In genomic region chr20:62267543-62267942, GRCh38 we compare ENCODE assay signal across 29 cellular contexts. TPM values are rescaled to one million over a fixed set of nuclear protein-coding genes. Genes with fewer than 3 reads are reported as not detected.
DNase-seq lines count a peak whose midpoint lies in the region; ATAC-seq and TF ChIP-seq lines count a peak whose summit lies in the region.
"Had no signal": no experiment of that assay in that cellular context is flagged by ENCODE, and none has a peak within 500 bp of the region (broad histone marks: within the 10 kb centered on the region; RNA-seq: fewer than 3 reads in every experiment).

No MANE protein-coding gene starts in this region.

- H3K27me3 ChIP-seq in left ventricle myocardium inferior (ENCODE audit: low read depth) (no peaks in the 10 kb centered on the region), psoas muscle (ENCODE audit: insufficient read depth in 3 of 3, low read length in 2 of 3) (no peaks in the 10 kb centered on the region)
- H3K27me3 ChIP-seq: neutrophil, upper lobe of right lung had no signal

- H3K4me1 ChIP-seq in left ventricle myocardium inferior (peaks cover 32% of the 10 kb centered on the region), psoas muscle (peaks cover 23% of the 10 kb centered on the region)
- H3K4me1 ChIP-seq: upper lobe of right lung had no signal

- H3K27ac ChIP-seq in left ventricle myocardium inferior (replicated peaks) (peak overlapping the region; percentile 74), psoas muscle (peak overlapping the region; percentile 95)
- H3K27ac ChIP-seq: neutrophil, upper lobe of right lung had no signal

- ATAC-seq in Right ventricle myocardium inferior (peak; percentile 82), psoas muscle (peak; percentile 94 to 96 (median 96)), GM21526 (IDR thresholded peaks at IDR 0.05; ENCODE audit: low FRiP score, unreplicated experiment) (no peak)
- ATAC-seq: activated CD8-positive, alpha-beta T cell treated with anti-CD3 and anti-CD28 coated beads for 36 hours; activated T-helper 17 cell treated with anti-CD3 and anti-CD28 coated beads, Interleukin-2, amount 50 U/mL, for 72 hours; upper lobe of right lung had no signal

- intact Hi-C loops in Right ventricle myocardium inferior (cut with DNase I) = no loop called here
- intact Hi-C loops in cardiac septum (cut with DNase I) = no loop called here
- intact Hi-C loops in left ventricle myocardium inferior (cut with micrococcal nuclease) = no loop called here
- intact Hi-C loops in psoas muscle (cut with DNase I) = no loop called here

- H3K4me3 ChIP-seq in left ventricle myocardium inferior = no peak overlapping the region
- no peak overlapping the region for H3K4me3 ChIP-seq in psoas muscle
- H3K4me3 ChIP-seq: upper lobe of right lung had no signal

- H3K36me3 ChIP-seq in left ventricle myocardium inferior (peaks cover 68% of the 10 kb centered on the region), psoas muscle (ENCODE audit: insufficient read depth in 1 of 2, low read depth in 1 of 2) (peaks cover 0 to 56% of the 10 kb centered on the region in 2 donors)

- DNase-seq in Right ventricle myocardium inferior (ENCODE audit: missing footprints) (no peak), cardiac septum (ENCODE audit: low spot score) (no peak), left ventricle myocardium inferior (peak; percentile 51), psoas muscle (peak; percentile 67 to 89), AG20443 (ENCODE audit: low spot score) (no peak), NCI-H2171 treated with DMSO at 0.1 percent for 48 hours (lab: John Stamatoyannopoulos, UW) (no peak), NCI-H1105 (lab: John Stamatoyannopoulos, UW) (no peak)
- DNase-seq: activated CD8-positive, alpha-beta T cell treated with anti-CD3 and anti-CD28 coated beads for 36 hours; activated naive CD4-positive, alpha-beta T cell treated with anti-CD3 and anti-CD28 coated beads, Interleukin-2, amount 50 U/mL, for 16 hours; CD4-positive, alpha-beta T cell; central memory CD4-positive, alpha-beta T cell; KBM-7; MM.1S; NCI-H1417; NCI-H2107; NCI-H446 treated with DMSO at 0.1 percent for 48 hours; small intestine; stimulated activated CD4-positive, alpha-beta T cell treated with anti-CD3 and anti-CD28 coated beads, Interleukin-1b, Interleukin-23, amount 100 ng/mL, for 48 hours; stimulated activated CD8-positive, alpha-beta memory T cell treated with anti-CD3 and anti-CD28 coated beads, Interleukin-4, amount 100 ng/mL, for 48 hours; upper lobe of right lung had no signal

- TF ChIP-seq CTCF in left ventricle myocardium inferior (IDR thresholded peaks at IDR 0.05; ENCODE audit: borderline replicate concordance) (no peak), psoas muscle (IDR thresholded peaks at IDR 0.05) (no peak)

- WGBS in psoas muscle, 3 donors = 35 to 54% (median 44%) methylated on average over 10 of the region's 10 CpGs

- H3K9me3 ChIP-seq in left ventricle myocardium inferior (replicated peaks) = peaks cover 7% of the 10 kb centered on the region
- H3K9me3 ChIP-seq in psoas muscle = no peaks in the 10 kb centered on the region
- H3K9me3 ChIP-seq: neutrophil, upper lobe of right lung had no signal

RNA-seq across cellular contexts. Expression of gene OSBPL2, which starts 29.2 kb away (rescaled TPM):
- 59.5 TPM for total RNA-seq in Right ventricle myocardium inferior
- 55.1 TPM for total RNA-seq in cardiac septum
- 55.3 TPM for total RNA-seq in left ventricle myocardium inferior
- 10 to 100 TPM; 19.8 to 30.9 (median 24.8) TPM for total RNA-seq in psoas muscle
- 10 to 100 TPM in 2 of 3 donors, 1 to 10 TPM in 1; 9.6 to 22.8 (median 11.4) TPM for polyA plus RNA-seq in psoas muscle

RNA-seq across cellular contexts. Expression of gene ADRM1, which starts 35.3 kb away (rescaled TPM):
- total RNA-seq in Right ventricle myocardium inferior (73.9 TPM), cardiac septum (79.9 TPM), left ventricle myocardium inferior (70.5 TPM), psoas muscle (100 to 1,000 TPM; 142 to 280 (median 238) TPM)
- polyA plus RNA-seq in psoas muscle = 100 to 1,000 TPM; 355 to 603 (median 460) TPM

RNA-seq across cellular contexts. Expression of gene HRH3, which starts 47.5 kb away (rescaled TPM):
- total RNA-seq in Right ventricle myocardium inferior = not detected
- total RNA-seq in cardiac septum = not detected
- not detected for total RNA-seq in left ventricle myocardium inferior
- total RNA-seq in psoas muscle = not detected
- under 1 TPM in 1 of 3 donors, not detected in 2; 0.03 TPM for polyA plus RNA-seq in psoas muscle
- total RNA-seq: A172; activated CD8-positive, alpha-beta T cell treated with anti-CD3 and anti-CD28 coated beads for 36 hours; activated T-helper 17 cell treated with anti-CD3 and anti-CD28 coated beads, Interleukin-2, amount 50 U/mL, for 72 hours; CD4-positive, alpha-beta T cell; Daoy; dermis microvascular lymphatic vessel endothelial cell; endothelial cell of umbilical vein; pulmonary artery endothelial cell; T-helper 2 cell treated with Interferon-gamma antibody and Interleukin-4, amounts not matched to agents 100 ng/mL and 5 ng/mL, for 36 hours; upper lobe of right lung had no signal
- polyA plus RNA-seq: endothelial cell of umbilical vein had no signal

Comparison
In these comparisons a context has a peak if more than half of its experiments do, and no peak if none do; other contexts are left out.
1. DNase-seq: peak in left ventricle myocardium inferior (single experiment) and psoas muscle (2 of 2); none in Right ventricle myocardium inferior (single experiment), cardiac septum (single experiment), AG20443 (single experiment), NCI-H2171 treated with DMSO at 0.1 percent for 48 hours (single experiment) and NCI-H1105 (single experiment).